ENCODE assay signal across 37 cellular contexts in the genomic region with DNA sequence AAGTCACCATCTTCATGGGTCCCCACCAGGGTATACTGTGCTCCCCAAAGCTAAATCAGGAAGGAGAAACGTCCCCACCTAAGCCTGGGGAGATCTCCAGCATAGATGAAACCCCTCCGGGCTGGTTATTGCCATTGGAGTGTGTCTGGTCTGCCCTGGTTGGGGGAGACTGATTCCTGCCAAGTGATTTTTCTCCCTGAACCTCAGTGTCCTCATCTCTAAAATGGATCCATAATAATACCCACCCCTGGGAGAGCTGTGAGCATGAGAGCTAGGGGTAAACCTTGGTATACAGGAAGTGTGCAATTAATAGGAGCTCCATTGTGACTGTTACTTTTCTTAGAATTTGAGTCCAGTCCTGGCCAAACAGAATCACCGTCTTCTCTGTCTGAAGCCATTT.
"Had no signal": no experiment of that assay in that cellular context is flagged by ENCODE, and none has a peak within 500 bp of the region (broad histone marks: within the 10 kb centered on the region; RNA-seq: fewer than 3 reads in every experiment).

No MANE protein-coding gene starts in this region.

- H3K36me3 ChIP-seq: ascending aorta, cardiac muscle cell, left lung, lower lobe of right lung, ovary, suprapubic skin, tibial artery, upper lobe of right lung had no signal

- ATAC-seq: left lung, lower lobe of right lung, mucosa of descending colon, sciatic nerve, upper lobe of right lung had no signal

- H3K4me3 ChIP-seq: ascending aorta, cardiac muscle cell, coronary artery, dorsolateral prefrontal cortex, left lung, lower lobe of right lung, mucosa of descending colon, ovary, skin epidermis, suprapubic skin, tibial artery, upper lobe of right lung had no signal

- H3K27me3 Mint-ChIP-seq: activated naive CD8-positive, alpha-beta T cell treated with anti-CD3 and anti-CD28 coated beads for 36 hours; brain; stimulated activated naive CD8-positive, alpha-beta T cell treated with anti-CD3 and anti-CD28 coated beads, Interleukin-15, Interleukin-2, amounts not matched to agents 100 ng/mL and 50 ng/mL, for 24 hours had no signal

- FAIRE-seq: TTC549 had no signal

- H3K27ac Mint-ChIP-seq: activated naive CD4-positive, alpha-beta T cell treated with anti-CD3 and anti-CD28 coated beads for 36 hours; activated naive CD8-positive, alpha-beta T cell treated with anti-CD3 and anti-CD28 coated beads for 36 hours; activated T-helper 1 cell treated with anti-CD3 and anti-CD28 coated beads, Interleukin-12 subunit alpha, Interleukin-12 subunit beta, Interleukin-2, Interleukin-4 antibody, amounts not matched to agents 30 ng/mL and 10 ng/mL and 1 ng/mL, durations not matched to agents 14 hours and 24 hours and 36 hours; nephron progenitor cell; progenitor cell of endocrine pancreas; T-helper 1 cell treated with Interleukin-12 subunit alpha and Interleukin-12 subunit beta and Interleukin-4 antibody, amounts not matched to agents 30 μg/mL and 1 μg/mL, for 36 hours had no signal

- H3K27me3 ChIP-seq: ascending aorta, cardiac muscle cell, dorsolateral prefrontal cortex, left lung, ovary, suprapubic skin, tibial artery, upper lobe of right lung had no signal

- DNase-seq: activated CD4-positive, alpha-beta T cell treated with anti-CD3 and anti-CD28 coated beads for 4 hours; activated CD4-positive, alpha-beta T cell treated with anti-CD3 and anti-CD28 coated beads, Interleukin-2, amount 50 U/mL, for 48 hours; activated CD8-positive, alpha-beta memory T cell treated with anti-CD3 and anti-CD28 coated beads for 24 hours; activated effector memory CD4-positive, alpha-beta T cell treated with anti-CD3 and anti-CD28 coated beads, Interleukin-2, amount 50 U/mL, for 16 hours; activated naive CD4-positive, alpha-beta T cell treated with anti-CD3 and anti-CD28 coated beads for 36 hours; activated naive CD8-positive, alpha-beta T cell treated with anti-CD3 and anti-CD28 coated beads for 36 hours; activated T-cell treated with anti-CD3 and anti-CD28 coated beads, Interleukin-2, amount 50 U/mL, for 1 hour; dorsolateral prefrontal cortex; effector memory CD4-positive, alpha-beta T cell; erythroblast; head of caudate nucleus; hypothalamus; left lung; mesendoderm; nephron progenitor cell; ovary; stimulated activated CD4-positive, alpha-beta T cell treated with anti-CD3 and anti-CD28 coated beads, Interleukin-12 subunit alpha, Interleukin-12 subunit beta, amount 100 ng/mL, for 4 hours; stimulated activated CD4-positive, alpha-beta T cell treated with anti-CD3 and anti-CD28 coated beads, Interleukin-4, amount 100 ng/mL, for 1 hour; SW 1271; T-helper 9 cell; tibial artery; upper lobe of right lung had no signal

- H3K27ac ChIP-seq: ascending aorta, cardiac muscle cell, coronary artery, dorsolateral prefrontal cortex, left lung, lower lobe of right lung, ovary, suprapubic skin, tibial artery, upper lobe of right lung, VCaP had no signal

- H3K9me3 Mint-ChIP-seq: activated naive CD8-positive, alpha-beta T cell treated with anti-CD3 and anti-CD28 coated beads for 36 hours; activated T-helper 1 cell treated with anti-CD3 and anti-CD28 coated beads, Interleukin-12 subunit alpha, Interleukin-12 subunit beta, Interleukin-2, Interleukin-4 antibody, amounts not matched to agents 30 ng/mL and 10 ng/mL and 1 ng/mL, durations not matched to agents 14 hours and 24 hours and 36 hours; nephron progenitor cell; stimulated activated naive CD8-positive, alpha-beta T cell treated with anti-CD3 and anti-CD28 coated beads, Interleukin-15, Interleukin-2, amounts not matched to agents 100 ng/mL and 50 ng/mL, for 24 hours; T-helper 1 cell treated with Interleukin-12 subunit alpha and Interleukin-12 subunit beta and Interleukin-4 antibody, amounts not matched to agents 30 μg/mL and 1 μg/mL, for 36 hours had no signal

- H3K9me3 ChIP-seq: ascending aorta, left lung, lower lobe of right lung, mucosa of descending colon, ovary, suprapubic skin, tibial artery, upper lobe of right lung had no signal

- H3K4me3 Mint-ChIP-seq: activated naive CD4-positive, alpha-beta T cell treated with anti-CD3 and anti-CD28 coated beads for 36 hours; activated naive CD8-positive, alpha-beta T cell treated with anti-CD3 and anti-CD28 coated beads for 36 hours; activated T-helper 1 cell treated with anti-CD3 and anti-CD28 coated beads, Interleukin-12 subunit alpha, Interleukin-12 subunit beta, Interleukin-2, Interleukin-4 antibody, amounts not matched to agents 30 ng/mL and 10 ng/mL and 1 ng/mL, durations not matched to agents 14 hours and 24 hours and 36 hours; brain; nephron progenitor cell; stimulated activated naive CD8-positive, alpha-beta T cell treated with anti-CD3 and anti-CD28 coated beads, Interleukin-15, Interleukin-2, amounts not matched to agents 100 ng/mL and 50 ng/mL, for 24 hours; T-helper 1 cell treated with Interleukin-12 subunit alpha and Interleukin-12 subunit beta and Interleukin-4 antibody, amounts not matched to agents 30 μg/mL and 1 μg/mL, for 36 hours had no signal
